Comparison of ENCODE assay signal across 24 cellular contexts in the genomic region with DNA sequence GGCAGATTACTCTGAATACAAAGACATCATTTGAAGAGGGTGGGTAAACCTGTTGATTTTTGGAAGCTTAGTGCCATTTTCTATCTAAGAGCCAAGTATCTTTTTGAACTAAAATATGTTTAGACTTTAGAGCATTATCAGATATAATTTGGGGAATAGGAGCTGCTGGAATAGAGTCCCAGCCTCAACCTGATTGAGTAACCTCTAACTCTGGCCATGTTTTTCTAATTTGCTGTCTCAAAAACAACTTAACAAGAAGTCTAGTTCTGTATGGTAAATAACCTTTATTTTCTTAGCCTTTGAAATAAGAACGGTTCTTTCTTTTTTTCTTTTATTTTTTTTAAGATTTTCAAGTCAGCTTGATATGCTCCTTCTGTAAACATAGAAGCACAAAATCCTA.
"Had no signal": no experiment of that assay in that cellular context is flagged by ENCODE, and none has a peak within 500 bp of the region (broad histone marks: within the 10 kb centered on the region; RNA-seq: fewer than 3 reads in every experiment).

No MANE protein-coding gene starts in this region.

- DNase-seq: islet precursor cell; left ventricle myocardium inferior; mesendoderm; naive B cell; natural killer cell; nephron progenitor cell; occipital lobe; psoas muscle; right lobe of liver; stimulated activated CD4-positive, alpha-beta T cell treated with anti-CD3 and anti-CD28 coated beads, Interleukin-1b, Interleukin-23, amount 100 ng/mL, for 48 hours; stimulated activated CD4-positive, alpha-beta T cell treated with anti-CD3 and anti-CD28 coated beads, Interleukin-2, amount 100 ng/mL, for 48 hours; stimulated activated CD4-positive, alpha-beta T cell treated with anti-CD3 and anti-CD28 coated beads, Interleukin-4, amount 100 ng/mL, for 4 hours; stimulated activated CD8-positive, alpha-beta memory T cell treated with anti-CD3 and anti-CD28 coated beads, Interleukin-4, amount 100 ng/mL, for 48 hours; stimulated activated naive CD4-positive, alpha-beta T cell treated with Interleukin-2 at 50 U/mL for 16 hours; stimulated activated naive CD8-positive, alpha-beta T cell treated with anti-CD3 and anti-CD28 coated beads, Interleukin-15, amount 100 ng/mL, for 72 hours; substantia nigra; uterus had no signal

- H3K36me3 ChIP-seq: left ventricle myocardium inferior, neural progenitor cell, neutrophil, right atrium auricular region, right lobe of liver, tibial nerve, uterus had no signal

- H3K27me3 ChIP-seq: neural progenitor cell, neutrophil, right atrium auricular region, right lobe of liver, tibial nerve, uterus had no signal

- H3K4me1 ChIP-seq: left ventricle myocardium inferior, neural progenitor cell, psoas muscle, right atrium auricular region, right lobe of liver, tibial nerve, uterus had no signal

- H3K79me2 ChIP-seq: parathyroid adenoma had no signal

- H3K4me3 ChIP-seq: left ventricle myocardium inferior, lung, neural progenitor cell, psoas muscle, right atrium auricular region, right lobe of liver, smooth muscle cell, tibial nerve, uterus had no signal

- H2AFZ ChIP-seq: neural progenitor cell, parathyroid adenoma had no signal

- H3K4me2 ChIP-seq: neural progenitor cell, smooth muscle cell had no signal

- H3K9me3 ChIP-seq: left ventricle myocardium inferior, neutrophil, psoas muscle, right atrium auricular region, right lobe of liver, tibial nerve, uterus had no signal

- H3K27ac ChIP-seq: left ventricle myocardium inferior, neural progenitor cell, neutrophil, parathyroid adenoma, psoas muscle, right atrium auricular region, right lobe of liver, tibial nerve, uterus had no signal

- H3K9ac ChIP-seq: neural progenitor cell, parathyroid adenoma had no signal
